Comparison of ENCODE assay signal across 11 cellular contexts in genomic region chr1:84668185-84668584, GRCh38. TPM values are rescaled to one million over a fixed set of nuclear protein-coding genes. Genes with fewer than 3 reads are reported as not detected.
DNase-seq lines count a peak whose midpoint lies in the region; ATAC-seq, FAIRE-seq and TF ChIP-seq lines count a peak whose summit lies in the region.
"Had no signal": no experiment of that assay in that cellular context is flagged by ENCODE, and none has a peak within 500 bp of the region (broad histone marks: within the 10 kb centered on the region; RNA-seq: fewer than 3 reads in every experiment).

No MANE protein-coding gene starts in this region.

- no peak for TF ChIP-seq POLR2A in GM12891 (IDR thresholded peaks at IDR 0.05; ENCODE audit: low read depth, low read length)

- peaks cover 9% of the 10 kb centered on the region for H3K4me1 Mint-ChIP-seq in CD8-positive, alpha-beta T cell (ENCODE audit: low read depth)

- POLR2A ChIA-PET in CD8-positive, alpha-beta T cell (lab: Charles Lee): no interaction called here

- no peak overlapping the region for H3K27ac ChIP-seq in CD8-positive, alpha-beta T cell (ENCODE audit: low read depth, low read length)
- no peak overlapping the region for H3K27ac ChIP-seq in WERI-Rb-1
- H3K27ac ChIP-seq: ovary, VCaP had no signal

- H3K27me3 ChIP-seq in CD8-positive, alpha-beta T cell (ENCODE audit: insufficient read depth, low read length): no peaks in the 10 kb centered on the region
- no peaks in the 10 kb centered on the region for H3K27me3 ChIP-seq in HAP-1 (ENCODE audit: low read depth)
- no peaks in the 10 kb centered on the region for H3K27me3 ChIP-seq in WERI-Rb-1 (ENCODE audit: insufficient read depth, low read depth, severe bottlenecking)
- H3K27me3 ChIP-seq: ovary had no signal

- in situ Hi-C loops in HAP-1 (cut with MboI; ENCODE audit: low sequenced_read_pairs): loop anchor here (10.0 kb wide), 1 partner anchor 77 kb away; no protein-coding TSS in a partner anchor

- no peaks in the 10 kb centered on the region for H3K9me3 Mint-ChIP-seq in CD8-positive, alpha-beta T cell

- no peak overlapping the region for H3K27ac Mint-ChIP-seq in CD8-positive, alpha-beta T cell

- no peaks in the 10 kb centered on the region for H3K27me3 Mint-ChIP-seq in CD8-positive, alpha-beta T cell (ENCODE audit: low read depth)

- no peak for FAIRE-seq in GM12891 (lab: Jason Lieb, UNC)

- ATAC-seq in CD8-positive, alpha-beta T cell: peak; percentile 36
- peak; percentile 60 for ATAC-seq in left lobe of liver
- no peak for ATAC-seq in HG03442 (IDR thresholded peaks at IDR 0.05; ENCODE audit: unreplicated experiment)

- peaks cover 25% of the 10 kb centered on the region for H3K36me3 Mint-ChIP-seq in CD8-positive, alpha-beta T cell

- no peak for TF ChIP-seq CTCF in CD8-positive, alpha-beta T cell (IDR thresholded peaks at IDR 0.05)
- TF ChIP-seq CTCF in WERI-Rb-1 (IDR thresholded peaks at IDR 0.05; ENCODE audit: low read depth, low read length): peak; percentile 35; the same call in 1 of the 2 replicates

- intact Hi-C loops in CD8-positive, alpha-beta T cell (cut with DNase I, micrococcal nuclease): loop anchor here (1.0 to 5.0 kb wide), 6 partner anchors 21 to 269 kb away; no protein-coding TSS in a partner anchor

- no peaks in the 10 kb centered on the region for H3K4me1 ChIP-seq in CD8-positive, alpha-beta T cell (ENCODE audit: insufficient read depth, low read length)
- no peaks in the 10 kb centered on the region for H3K4me1 ChIP-seq in HAP-1

- no peaks in the 10 kb centered on the region for H3K36me3 ChIP-seq in CD8-positive, alpha-beta T cell (ENCODE audit: insufficient read depth, low read length)
- H3K36me3 ChIP-seq in HAP-1 (replicated peaks): no peaks in the 10 kb centered on the region
- H3K36me3 ChIP-seq in WERI-Rb-1: peaks cover 33% of the 10 kb centered on the region
- H3K36me3 ChIP-seq: ovary had no signal

- H3K9me3 ChIP-seq in CD8-positive, alpha-beta T cell (ENCODE audit: low read length): no peaks in the 10 kb centered on the region
- H3K9me3 ChIP-seq in HAP-1 (no peaks in the 10 kb centered on the region), WERI-Rb-1 (ENCODE audit: severe bottlenecking) (no peaks in the 10 kb centered on the region)
- H3K9me3 ChIP-seq: ovary had no signal

- H3K4me3 ChIP-seq in CD8-positive, alpha-beta T cell (ENCODE audit: low read depth, low read length): no peak overlapping the region
- H3K4me3 ChIP-seq in HAP-1 (no peak overlapping the region), WERI-Rb-1 (ENCODE audit: low read depth, low read length) (no peak overlapping the region)
- H3K4me3 ChIP-seq: ovary had no signal

- no peak overlapping the region for H3K4me3 Mint-ChIP-seq in CD8-positive, alpha-beta T cell

- no peak for DNase-seq in CD8-positive, alpha-beta T cell
- peak; percentile 17 to 40 for DNase-seq in HAP-1 (ENCODE audit: low spot score in 2 of 2)
- peak; percentile 24 for DNase-seq in WERI-Rb-1
- no peak for DNase-seq in left lobe of liver (ENCODE audit: low spot score)
- DNase-seq in NCI-H187 (lab: John Stamatoyannopoulos, UW): no peak
- no peak for DNase-seq in T-helper 2 cell
- no peak for DNase-seq in GM12891 (ENCODE audit: insufficient read length, low spot score)
- DNase-seq: activated gamma-delta T cell, ovary had no signal

- CTCF ChIA-PET in CD8-positive, alpha-beta T cell (lab: Charles Lee): interaction anchor here (0.9 to 2.3 kb wide), 8 partner anchors 54 to 105 kb away, joined by 3 to 18 read pairs (median 4); no protein-coding TSS in a partner anchor

TF ChIP-seq in GM12891, 5 proteins besides CTCF, POLR2A, EP300 and RAD21:
- no peak for TF ChIP-seq POU2F2 (IDR thresholded peaks at IDR 0.05; ENCODE audit: low read depth, low read length)
- no peak for TF ChIP-seq SPI1 (IDR thresholded peaks at IDR 0.05; ENCODE audit: low read depth, low read length)
- TF ChIP-seq TAF1 (IDR thresholded peaks at IDR 0.05; ENCODE audit: low read depth, low read length): no peak
- TF ChIP-seq PAX5 (IDR thresholded peaks at IDR 0.05; ENCODE audit: insufficient read depth, low read length, severe bottlenecking): no peak
- TF ChIP-seq POLR2AphosphoS5 (IDR thresholded peaks at IDR 0.05; ENCODE audit: low read depth, low read length): no peak

RNA-seq across cellular contexts. Expression of gene SSX2IP, which starts 22.1 kb away (rescaled TPM):
- 10 to 100 TPM; 11.4 to 12.3 TPM for total RNA-seq in CD8-positive, alpha-beta T cell
- 15.8 TPM for total RNA-seq in left lobe of liver
- 3.8 TPM for polyA plus RNA-seq in GM12891 (2012; ENCODE audit: low read depth, missing spikeins)

Comparison
In these comparisons a context has a peak if more than half of its experiments do, and no peak if none do; other contexts are left out.
1. DNase-seq: peak in HAP-1 (2 of 2) and WERI-Rb-1 (single experiment); none in CD8-positive, alpha-beta T cell (0 of 7), left lobe of liver (single experiment), NCI-H187 (0 of 2), T-helper 2 cell (0 of 5) and GM12891 (single experiment).